Comparison of ENCODE assay signal across 8 cellular contexts in the genomic region with DNA sequence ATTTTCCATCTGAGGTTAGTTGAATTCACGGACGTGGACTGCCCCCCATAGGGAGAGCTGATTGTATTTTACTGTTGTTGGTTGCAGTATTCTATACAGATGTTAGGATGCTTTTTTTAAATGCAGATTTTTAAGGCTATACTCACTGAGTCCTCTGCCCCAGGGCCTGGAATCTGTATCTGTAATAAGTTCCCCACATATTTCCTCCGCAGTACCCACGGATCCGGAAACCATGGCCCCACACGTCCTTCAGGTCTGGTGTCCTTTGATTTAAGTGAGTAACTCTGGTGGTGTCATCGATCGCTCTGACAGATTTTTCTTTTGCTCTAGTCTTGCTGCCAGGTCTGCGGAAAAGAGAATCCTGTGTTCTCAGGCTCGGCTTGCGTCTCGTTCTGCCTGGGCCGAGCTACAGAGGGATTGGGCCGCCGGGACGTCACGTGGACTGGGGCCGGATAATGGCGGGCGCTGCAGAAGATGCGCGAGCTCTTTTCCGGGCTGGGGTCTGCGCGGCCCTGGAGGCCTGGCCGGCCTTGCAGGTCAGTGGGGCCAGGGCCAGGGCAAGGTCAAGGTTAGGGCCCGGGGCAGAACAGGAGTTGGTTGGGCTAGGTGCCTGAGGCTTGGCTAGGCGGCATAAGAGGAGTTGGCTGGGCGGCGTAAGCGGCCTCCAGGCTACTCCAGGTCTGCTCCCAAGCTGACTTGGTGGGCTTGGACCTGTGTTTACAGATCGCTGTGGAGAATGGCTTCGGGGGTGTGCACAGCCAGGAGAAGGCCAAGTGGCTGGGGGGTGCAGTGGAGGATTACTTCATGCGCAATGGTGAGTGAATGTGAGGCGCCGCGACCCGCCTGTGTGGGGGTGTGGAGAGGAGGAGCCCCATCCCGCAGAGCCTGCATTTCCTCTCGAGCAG. TPM values are rescaled to one million over a fixed set of nuclear protein-coding genes. Genes with fewer than 3 reads are reported as not detected.
DNase-seq lines count a peak whose midpoint lies in the region; ATAC-seq and TF ChIP-seq lines count a peak whose summit lies in the region.

A gene with protein sequence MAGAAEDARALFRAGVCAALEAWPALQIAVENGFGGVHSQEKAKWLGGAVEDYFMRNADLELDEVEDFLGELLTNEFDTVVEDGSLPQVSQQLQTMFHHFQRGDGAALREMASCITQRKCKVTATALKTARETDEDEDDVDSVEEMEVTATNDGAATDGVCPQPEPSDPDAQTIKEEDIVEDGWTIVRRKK (plus strand): TSS at position 438 of the 905 bp plus-strand sequence. CDS start 18 bp downstream, at position 456.

- peak within 1 kb of the TSS; percentile 31 for H3K9ac ChIP-seq in muscle layer of colon (ENCODE audit: low read length)

- TF ChIP-seq POLR2A in erythroblast (IDR thresholded peaks at IDR 0.05; ENCODE audit: low read length): peak; percentile 66

- H3K27ac ChIP-seq in muscle layer of colon (ENCODE audit: low read depth, low read length): no peak within 1 kb of the TSS

- H3K27ac Mint-ChIP-seq in IgD-negative memory B cell: peak within 1 kb of the TSS; percentile 5 to 97 (median 80)

- H3K4me3 ChIP-seq in muscle layer of colon (ENCODE audit: low read depth in 1 of 2, low read length in 2 of 2): peak within 1 kb of the TSS; percentile 75 to 77

- H3K36me3 ChIP-seq in muscle layer of colon (ENCODE audit: insufficient read depth, low read length): no peaks in the 10 kb centered on the region

- DNase-seq in DMS153 treated with DMSO at 0.1 percent for 48 hours (lab: John Stamatoyannopoulos, UW; ENCODE audit: unreplicated experiment): peak; percentile 7
- peak; percentile 59 for DNase-seq in OCI-M2 (lab: John Stamatoyannopoulos, UW; ENCODE audit: unreplicated experiment)
- peak; percentile 66 for DNase-seq in activated T-cell treated with anti-CD3 and anti-CD28 coated beads for 48 hours (ENCODE audit: low read depth)
- DNase-seq in erythroblast (lab: John Stamatoyannopoulos, UW): peak; percentile 86
- DNase-seq in stimulated activated CD8-positive, alpha-beta memory T cell treated with anti-CD3 and anti-CD28 coated beads, Interleukin-7, amount 100 ng/mL, for 1 hour (ENCODE audit: low read depth in 2 of 2): peak; percentile 39 to 46

- H3K9me3 Mint-ChIP-seq in IgD-negative memory B cell: no peaks in the 10 kb centered on the region

- peak; percentile 94 for ATAC-seq in GM21576 (IDR thresholded peaks at IDR 0.05; ENCODE audit: unreplicated experiment)

- peaks cover 5 to 19% (median 10%) of the 10 kb centered on the region in 3 donors for H3K4me1 Mint-ChIP-seq in IgD-negative memory B cell

- H3K4me3 Mint-ChIP-seq in IgD-negative memory B cell: peak within 1 kb of the TSS; percentile 92 to 96 (median 94)

- H3K27me3 ChIP-seq in muscle layer of colon (ENCODE audit: control insufficient read depth in 1 of 2, insufficient read depth in 2 of 2, low read length in 2 of 2): peaks cover 0 to 7% of the 10 kb centered on the region in 2 donors

- H3K36me3 Mint-ChIP-seq in IgD-negative memory B cell: no peaks in the 10 kb centered on the region

- no peaks in the 10 kb centered on the region for H3K27me3 Mint-ChIP-seq in IgD-negative memory B cell

- no peaks in the 10 kb centered on the region for H3K9me3 ChIP-seq in muscle layer of colon (ENCODE audit: low read length)

- no peaks in the 10 kb centered on the region for H3K4me1 ChIP-seq in muscle layer of colon (ENCODE audit: insufficient read depth, low read length)

RNA-seq across cellular contexts. Expression of the gene that starts here (rescaled TPM):
- polyA plus RNA-seq in IgD-negative memory B cell: 66.9 TPM

Comparison
In these comparisons a context has a peak if more than half of its experiments do, and no peak if none do; other contexts are left out.
1. DNase-seq: peak in every context shown above with its lines; median percentile 86 in erythroblast; 66 in activated T-cell treated with anti-CD3 and anti-CD28 coated beads for 48 hours; 59 in OCI-M2; 42 in stimulated activated CD8-positive, alpha-beta memory T cell treated with anti-CD3 and anti-CD28 coated beads, Interleukin-7, amount 100 ng/mL, for 1 hour; 7 in DMS153 treated with DMSO at 0.1 percent for 48 hours.